In genomic region chr11:10454902-10455631, GRCh38 we compare ENCODE assay signal across 9 cellular contexts. TPM values are rescaled to one million over a fixed set of nuclear protein-coding genes. Genes with fewer than 3 reads are reported as not detected.
DNase-seq lines count a peak whose midpoint lies in the region; ATAC-seq and TF ChIP-seq lines count a peak whose summit lies in the region.
"Had no signal": no experiment of that assay in that cellular context is flagged by ENCODE, and none has a peak within 500 bp of the region (broad histone marks: within the 10 kb centered on the region; RNA-seq: fewer than 3 reads in every experiment).

TSS of gene AMPD3 (plus strand) at chr11:10455264. CDS start at chr11:10461520, 6,256 bp downstream.

- peaks cover 23% of the 10 kb centered on the region; the same call in 1 of the 2 replicates for H3F3A ChIP-seq in DOHH2 (ENCODE audit: control insufficient read depth, insufficient read depth)

- H3K9me3 Mint-ChIP-seq in HFFc6, result no peaks in the 10 kb centered on the region
- H3K9me3 Mint-ChIP-seq in activated naive CD8-positive, alpha-beta T cell treated with anti-CD3 and anti-CD28 coated beads, Interleukin-2, amount 50 U/mL, for 24 hours, result no peaks in the 10 kb centered on the region
- H3K9me3 Mint-ChIP-seq in stimulated activated memory B cell treated with anti-CD40 and anti-IgM and Interleukin-4, amounts not matched to agents 10 μg/mL and 1 μg/mL and 100 μg/mL, for 72 hours, result no peaks in the 10 kb centered on the region

- H3K4me2 ChIP-seq in DOHH2 (ENCODE audit: low read length), result peak within 1 kb of the TSS; percentile 90

- ATAC-seq in activated naive CD8-positive, alpha-beta T cell treated with anti-CD3 and anti-CD28 coated beads, Interleukin-2, amount 50 U/mL, for 24 hours, result peak; percentile 56
- peak; percentile 50 for ATAC-seq in stimulated activated memory B cell treated with anti-CD40 and anti-IgM and Interleukin-4, amounts not matched to agents 10 μg/mL and 1 μg/mL and 100 μg/mL, for 72 hours
- ATAC-seq in GM18858 (IDR thresholded peaks at IDR 0.05; ENCODE audit: unreplicated experiment), result no peak

- H3K36me3 ChIP-seq in DOHH2 (ENCODE audit: control insufficient read depth, low read length) (peaks cover 4% of the 10 kb centered on the region), kidney epithelial cell (ENCODE audit: control insufficient read depth, insufficient read depth, low read length) (no peaks in the 10 kb centered on the region)
- H3K36me3 ChIP-seq: cardiac muscle cell had no signal

- DNase-seq in HFFc6 (peak; percentile 96), NCI-H510A (lab: John Stamatoyannopoulos, UW) (peak; percentile 51), kidney epithelial cell (ENCODE audit: low read depth) (peak; percentile 90), epidermal melanocyte (ENCODE audit: insufficient read length, low spot score) (no peak)
- DNase-seq in activated naive CD8-positive, alpha-beta T cell treated with anti-CD3 and anti-CD28 coated beads, Interleukin-2, amount 50 U/mL, for 24 hours, result peak; percentile 51

- H4K20me1 ChIP-seq in DOHH2 (ENCODE audit: control insufficient read depth, insufficient read depth, low read depth, low read length), result no peaks in the 10 kb centered on the region

- peak within 1 kb of the TSS; percentile 99 for H3K27ac Mint-ChIP-seq in HFFc6
- H3K27ac Mint-ChIP-seq in activated naive CD8-positive, alpha-beta T cell treated with anti-CD3 and anti-CD28 coated beads, Interleukin-2, amount 50 U/mL, for 24 hours, result peak within 1 kb of the TSS; percentile 97
- H3K27ac Mint-ChIP-seq in stimulated activated memory B cell treated with anti-CD40 and anti-IgM and Interleukin-4, amounts not matched to agents 10 μg/mL and 1 μg/mL and 100 μg/mL, for 72 hours, result peak within 1 kb of the TSS; percentile 95

- peaks cover 71% of the 10 kb centered on the region for H3K4me1 Mint-ChIP-seq in HFFc6 (ENCODE audit: low read depth)
- peaks cover 85% of the 10 kb centered on the region for H3K4me1 Mint-ChIP-seq in activated naive CD8-positive, alpha-beta T cell treated with anti-CD3 and anti-CD28 coated beads, Interleukin-2, amount 50 U/mL, for 24 hours
- peaks cover 81% of the 10 kb centered on the region for H3K4me1 Mint-ChIP-seq in stimulated activated memory B cell treated with anti-CD40 and anti-IgM and Interleukin-4, amounts not matched to agents 10 μg/mL and 1 μg/mL and 100 μg/mL, for 72 hours

- H3K9me2 ChIP-seq in DOHH2 (replicated peaks; ENCODE audit: control insufficient read depth, low read length), result no peaks in the 10 kb centered on the region

- H3K4me3 ChIP-seq in DOHH2 (ENCODE audit: low read length), result peak within 1 kb of the TSS; percentile 77
- peak within 1 kb of the TSS; percentile 0 for H3K4me3 ChIP-seq in kidney epithelial cell (ENCODE audit: low read depth, low read length)
- H3K4me3 ChIP-seq: cardiac muscle cell had no signal

- peaks cover 83% of the 10 kb centered on the region for H3K4me1 ChIP-seq in DOHH2 (ENCODE audit: control insufficient read depth, low read length)

- no peak for TF ChIP-seq CTCF in DOHH2 (IDR thresholded peaks at IDR 0.05; ENCODE audit: low read depth, low read length, poor library complexity, severe bottlenecking)
- TF ChIP-seq CTCF in HFFc6 (IDR thresholded peaks at IDR 0.05), result no peak
- TF ChIP-seq CTCF in kidney epithelial cell (IDR thresholded peaks at IDR 0.05; ENCODE audit: insufficient read depth, low read length, poor library complexity, severe bottlenecking), result no peak

- H3K27ac ChIP-seq in DOHH2 (ENCODE audit: low read depth, low read length), result peak within 1 kb of the TSS; percentile 90
- H3K27ac ChIP-seq: cardiac muscle cell had no signal

- H3K27me3 ChIP-seq in DOHH2 (ENCODE audit: control insufficient read depth, low read length) (peaks cover 12% of the 10 kb centered on the region; the same call in 1 of the 2 replicates), kidney epithelial cell (ENCODE audit: control insufficient read depth, insufficient read depth, low read length) (no peaks in the 10 kb centered on the region)

- peaks cover 24% of the 10 kb centered on the region for H3K79me2 ChIP-seq in DOHH2 (ENCODE audit: control insufficient read depth, low read length)

- peak within 1 kb of the TSS; percentile 89 for H3K4me3 Mint-ChIP-seq in HFFc6
- peak within 1 kb of the TSS; percentile 91 for H3K4me3 Mint-ChIP-seq in activated naive CD8-positive, alpha-beta T cell treated with anti-CD3 and anti-CD28 coated beads, Interleukin-2, amount 50 U/mL, for 24 hours
- H3K4me3 Mint-ChIP-seq in stimulated activated memory B cell treated with anti-CD40 and anti-IgM and Interleukin-4, amounts not matched to agents 10 μg/mL and 1 μg/mL and 100 μg/mL, for 72 hours, result peak within 1 kb of the TSS; percentile 93

- H3K9me3 ChIP-seq in DOHH2 (ENCODE audit: control insufficient read depth, insufficient read depth, low read length), result no peaks in the 10 kb centered on the region

- H3K27me3 Mint-ChIP-seq in HFFc6 (ENCODE audit: insufficient read depth), result peaks cover 2% of the 10 kb centered on the region
- H3K27me3 Mint-ChIP-seq in activated naive CD8-positive, alpha-beta T cell treated with anti-CD3 and anti-CD28 coated beads, Interleukin-2, amount 50 U/mL, for 24 hours, result no peaks in the 10 kb centered on the region
- no peaks in the 10 kb centered on the region for H3K27me3 Mint-ChIP-seq in stimulated activated memory B cell treated with anti-CD40 and anti-IgM and Interleukin-4, amounts not matched to agents 10 μg/mL and 1 μg/mL and 100 μg/mL, for 72 hours

- H3K36me3 Mint-ChIP-seq in HFFc6 (ENCODE audit: low read depth), result no peaks in the 10 kb centered on the region
- H3K36me3 Mint-ChIP-seq in activated naive CD8-positive, alpha-beta T cell treated with anti-CD3 and anti-CD28 coated beads, Interleukin-2, amount 50 U/mL, for 24 hours (ENCODE audit: low read depth), result peaks cover 11% of the 10 kb centered on the region
- H3K36me3 Mint-ChIP-seq in stimulated activated memory B cell treated with anti-CD40 and anti-IgM and Interleukin-4, amounts not matched to agents 10 μg/mL and 1 μg/mL and 100 μg/mL, for 72 hours, result no peaks in the 10 kb centered on the region

RNA-seq across cellular contexts. Expression of gene AMPD3, which starts in this region (rescaled TPM):
- total RNA-seq in HFFc6 (2021; fragmentation: NEBNext Ultra II Directional; extraction: Animal tissue kit (Norgen Biotek cat#: 25700)), result 10 to 100 TPM in 3 of 6 experiments, 1 to 10 TPM in 3; 9.6 to 10.6 (median 10.0) TPM
- total RNA-seq in kidney epithelial cell, result 6.6 and 8.1 TPM in 2 replicates
